In the genomic region with DNA sequence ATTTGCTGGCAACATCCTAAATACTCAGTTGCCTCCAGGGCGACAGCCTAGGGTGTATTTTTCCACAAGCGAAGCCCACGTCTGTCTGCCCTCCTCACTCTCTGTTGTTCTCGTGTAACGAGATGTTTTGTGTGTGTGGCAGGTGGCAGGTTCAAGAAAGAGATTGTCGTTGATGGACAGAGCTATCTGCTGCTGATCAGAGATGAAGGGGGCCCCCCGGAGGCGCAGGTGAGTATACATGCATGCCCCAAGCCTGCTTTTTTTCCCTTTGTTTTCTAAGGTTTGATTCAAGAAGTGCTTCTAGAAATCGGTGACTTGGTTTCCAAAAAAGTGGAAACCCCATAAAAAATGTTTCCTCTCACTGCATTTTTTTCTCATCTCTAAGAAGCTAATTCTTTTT, we compare ENCODE assay signal across 9 cellular contexts.
DNase-seq lines count a peak whose midpoint lies in the region; ATAC-seq and TF ChIP-seq lines count a peak whose summit lies in the region.
"Had no signal": no experiment of that assay in that cellular context is flagged by ENCODE, and none has a peak within 500 bp of the region (broad histone marks: within the 10 kb centered on the region; RNA-seq: fewer than 3 reads in every experiment).

No MANE protein-coding gene starts in this region.

- DNase-seq in DMS53 (lab: John Stamatoyannopoulos, UW) (peak; percentile 64), DMS53 treated with DMSO at 0.1 percent for 48 hours (lab: John Stamatoyannopoulos, UW; ENCODE audit: unreplicated experiment) (no peak), NCI-H1105 treated with DMSO at 0.1 percent for 48 hours (lab: John Stamatoyannopoulos, UW) (peak; percentile 64), astrocyte of the cerebellum (ENCODE audit: low read depth) (no peak), mucosa of descending colon (peak in 1 of 3 donors; percentile 45)
- DNase-seq in stimulated activated CD4-positive, alpha-beta T cell treated with anti-CD3 and anti-CD28 coated beads, Interleukin-15, amount 100 ng/mL, for 24 hours = no peak
- DNase-seq in stimulated activated CD4-positive, alpha-beta T cell treated with anti-CD3 and anti-CD28 coated beads, Interleukin-12 subunit alpha, Interleukin-12 subunit beta, amount 100 ng/mL, for 4 hours = no peak
- DNase-seq: testis had no signal

- in situ Hi-C loops in astrocyte of the cerebellum (cut with HindIII; ENCODE audit: low sequenced_read_pairs) = no loop called here

- intact Hi-C loops in mucosa of descending colon (cut with DNase I, micrococcal nuclease) = loop anchor here in 1 of 2 donors (10.0 kb wide), 2 partner anchors 66 to 606 kb away; no protein-coding TSS in a partner anchor

- no peaks in the 10 kb centered on the region for H3K36me3 ChIP-seq in mucosa of descending colon (ENCODE audit: low read depth)

- ATAC-seq in mucosa of descending colon = peak; percentile 57
- no peak for ATAC-seq in HG02840 (IDR thresholded peaks at IDR 0.05; ENCODE audit: low FRiP score, unreplicated experiment)

- TF ChIP-seq CTCF in astrocyte of the cerebellum (IDR thresholded peaks at IDR 0.05; ENCODE audit: low read depth, low read length, missing control alignments) (peak; percentile 35), mucosa of descending colon (IDR thresholded peaks at IDR 0.05) (no peak)

- H3K4me1 ChIP-seq in mucosa of descending colon (ENCODE audit: low read depth) = no peaks in the 10 kb centered on the region
- H3K4me1 ChIP-seq: testis had no signal

- no peaks in the 10 kb centered on the region for H3K9me3 ChIP-seq in mucosa of descending colon
- H3K9me3 ChIP-seq: testis had no signal

- H3K4me3 ChIP-seq in astrocyte of the cerebellum (ENCODE audit: low read depth, low read length) = no peak overlapping the region
- no peak overlapping the region for H3K4me3 ChIP-seq in mucosa of descending colon
- H3K4me3 ChIP-seq: testis had no signal

Comparison
In these comparisons a context has a peak if more than half of its experiments do, and no peak if none do; other contexts are left out.
1. DNase-seq: peak in DMS53 (single experiment) and NCI-H1105 treated with DMSO at 0.1 percent for 48 hours (single experiment); none in DMS53 treated with DMSO at 0.1 percent for 48 hours (single experiment), astrocyte of the cerebellum (single experiment), stimulated activated CD4-positive, alpha-beta T cell treated with anti-CD3 and anti-CD28 coated beads, Interleukin-15, amount 100 ng/mL, for 24 hours (single experiment) and stimulated activated CD4-positive, alpha-beta T cell treated with anti-CD3 and anti-CD28 coated beads, Interleukin-12 subunit alpha, Interleukin-12 subunit beta, amount 100 ng/mL, for 4 hours (single experiment).